ENCODE assay signal across 16 cellular contexts in genomic region chr2:205654878-205655601, GRCh38. TPM values are rescaled to one million over a fixed set of nuclear protein-coding genes. Genes with fewer than 3 reads are reported as not detected.
DNase-seq lines count a peak whose midpoint lies in the region; ATAC-seq and FAIRE-seq lines count a peak whose summit lies in the region.
"Had no signal": no experiment of that assay in that cellular context is flagged by ENCODE, and none has a peak within 500 bp of the region (broad histone marks: within the 10 kb centered on the region; RNA-seq: fewer than 3 reads in every experiment).

No MANE protein-coding gene starts in this region.

- peaks cover 10% of the 10 kb centered on the region for H3K4me1 Mint-ChIP-seq in activated CD4-positive, alpha-beta T cell treated with anti-CD3 and anti-CD28 coated beads, Interleukin-2, amount 10 ng/mL, durations not matched to agents 24 days and 14 days
- H3K4me1 Mint-ChIP-seq in activated CD4-positive, alpha-beta T cell treated with anti-CD3 and anti-CD28 coated beads for 36 hours, result peaks cover 5% of the 10 kb centered on the region
- peaks cover 24% of the 10 kb centered on the region for H3K4me1 Mint-ChIP-seq in activated T-helper 2 cell treated with anti-CD3 and anti-CD28 coated beads, Interferon-gamma antibody, Interleukin-2, Interleukin-4, amounts not matched to agents 10 μg/mL and 5 μg/mL and 100 μg/mL, durations not matched to agents 14 hours and 24 hours and 36 hours (ENCODE audit: low read depth)
- H3K4me1 Mint-ChIP-seq: activated CD8-positive, alpha-beta memory T cell treated with anti-CD3 and anti-CD28 coated beads, Interleukin-2, amount 10 ng/mL, durations not matched to agents 7 days and 5 days had no signal

- H3K4me3 Mint-ChIP-seq in activated CD4-positive, alpha-beta T cell treated with anti-CD3 and anti-CD28 coated beads, Interleukin-2, amount 10 ng/mL, durations not matched to agents 24 days and 14 days, result no peak overlapping the region
- no peak overlapping the region for H3K4me3 Mint-ChIP-seq in activated CD4-positive, alpha-beta T cell treated with anti-CD3 and anti-CD28 coated beads for 36 hours
- no peak overlapping the region for H3K4me3 Mint-ChIP-seq in activated T-helper 2 cell treated with anti-CD3 and anti-CD28 coated beads, Interferon-gamma antibody, Interleukin-2, Interleukin-4, amounts not matched to agents 10 μg/mL and 5 μg/mL and 100 μg/mL, durations not matched to agents 14 hours and 24 hours and 36 hours (ENCODE audit: low read depth)
- H3K4me3 Mint-ChIP-seq: activated CD8-positive, alpha-beta memory T cell treated with anti-CD3 and anti-CD28 coated beads, Interleukin-2, amount 10 ng/mL, durations not matched to agents 7 days and 5 days; H9 had no signal

- peak overlapping the region; percentile 1 for H3K27ac Mint-ChIP-seq in activated CD4-positive, alpha-beta T cell treated with anti-CD3 and anti-CD28 coated beads, Interleukin-2, amount 10 ng/mL, durations not matched to agents 24 days and 14 days
- H3K27ac Mint-ChIP-seq in activated CD4-positive, alpha-beta T cell treated with anti-CD3 and anti-CD28 coated beads for 36 hours, result no peak overlapping the region
- H3K27ac Mint-ChIP-seq in activated T-helper 2 cell treated with anti-CD3 and anti-CD28 coated beads, Interferon-gamma antibody, Interleukin-2, Interleukin-4, amounts not matched to agents 10 μg/mL and 5 μg/mL and 100 μg/mL, durations not matched to agents 14 hours and 24 hours and 36 hours, result peak overlapping the region; percentile 18
- H3K27ac Mint-ChIP-seq: activated CD8-positive, alpha-beta memory T cell treated with anti-CD3 and anti-CD28 coated beads, Interleukin-2, amount 10 ng/mL, durations not matched to agents 7 days and 5 days; H9 had no signal

- peaks cover 6% of the 10 kb centered on the region for H3K27me3 Mint-ChIP-seq in activated CD4-positive, alpha-beta T cell treated with anti-CD3 and anti-CD28 coated beads, Interleukin-2, amount 10 ng/mL, durations not matched to agents 24 days and 14 days
- peaks cover 2% of the 10 kb centered on the region for H3K27me3 Mint-ChIP-seq in activated CD4-positive, alpha-beta T cell treated with anti-CD3 and anti-CD28 coated beads for 36 hours
- H3K27me3 Mint-ChIP-seq in activated T-helper 2 cell treated with anti-CD3 and anti-CD28 coated beads, Interferon-gamma antibody, Interleukin-2, Interleukin-4, amounts not matched to agents 10 μg/mL and 5 μg/mL and 100 μg/mL, durations not matched to agents 14 hours and 24 hours and 36 hours (ENCODE audit: low read depth), result no peaks in the 10 kb centered on the region

- CTCF ChIA-PET in activated CD4-positive, alpha-beta T cell treated with anti-CD3 and anti-CD28 coated beads for 36 hours (lab: Charles Lee), result interaction anchor here (0.6 to 1.2 kb wide), 2 partner anchors 21 to 1248 kb away, joined by 3 read pairs; no protein-coding TSS in a partner anchor

- POLR2A ChIA-PET in activated CD4-positive, alpha-beta T cell treated with anti-CD3 and anti-CD28 coated beads for 36 hours (lab: Charles Lee), result no interaction called here

- DNase-seq in activated CD4-positive, alpha-beta T cell treated with anti-CD3 and anti-CD28 coated beads, Interleukin-2, amount 10 ng/mL, durations not matched to agents 24 days and 14 days, result no peak
- DNase-seq in activated CD4-positive, alpha-beta T cell treated with anti-CD3 and anti-CD28 coated beads for 36 hours, result no peak
- no peak for DNase-seq in activated T-helper 2 cell treated with anti-CD3 and anti-CD28 coated beads, Interferon-gamma antibody, Interleukin-2, Interleukin-4, amounts not matched to agents 10 μg/mL and 5 μg/mL and 100 μg/mL, durations not matched to agents 14 hours and 24 hours and 36 hours (ENCODE audit: low spot score)
- DNase-seq in fibroblast of the conjunctiva (ENCODE audit: low read depth) (peak; percentile 68), urothelium cell line (ENCODE audit: low spot score) (peak; percentile 53)
- DNase-seq: activated CD8-positive, alpha-beta memory T cell treated with anti-CD3 and anti-CD28 coated beads, Interleukin-2, amount 10 ng/mL, durations not matched to agents 7 days and 5 days; activated naive CD4-positive, alpha-beta T cell treated with anti-CD3 and anti-CD28 coated beads, Interleukin-2, amount 50 U/mL, for 16 hours; DMS53; H9; NCI-H1417; NCI-H748 treated with DMSO at 0.1 percent for 48 hours; SHP77 treated with DMSO at 0.1 percent for 48 hours had no signal

- FAIRE-seq in urothelium cell line (lab: Jason Lieb, UNC), result no peak
- FAIRE-seq: A549 had no signal

- H3K36me3 Mint-ChIP-seq in activated CD4-positive, alpha-beta T cell treated with anti-CD3 and anti-CD28 coated beads, Interleukin-2, amount 10 ng/mL, durations not matched to agents 24 days and 14 days (ENCODE audit: low read depth), result no peaks in the 10 kb centered on the region
- H3K36me3 Mint-ChIP-seq in activated CD4-positive, alpha-beta T cell treated with anti-CD3 and anti-CD28 coated beads for 36 hours (ENCODE audit: low read depth), result no peaks in the 10 kb centered on the region
- no peaks in the 10 kb centered on the region for H3K36me3 Mint-ChIP-seq in activated T-helper 2 cell treated with anti-CD3 and anti-CD28 coated beads, Interferon-gamma antibody, Interleukin-2, Interleukin-4, amounts not matched to agents 10 μg/mL and 5 μg/mL and 100 μg/mL, durations not matched to agents 14 hours and 24 hours and 36 hours (ENCODE audit: low read depth)
- H3K36me3 Mint-ChIP-seq: activated CD8-positive, alpha-beta memory T cell treated with anti-CD3 and anti-CD28 coated beads, Interleukin-2, amount 10 ng/mL, durations not matched to agents 7 days and 5 days had no signal

- peaks cover 6% of the 10 kb centered on the region for H3K9me3 Mint-ChIP-seq in activated CD4-positive, alpha-beta T cell treated with anti-CD3 and anti-CD28 coated beads, Interleukin-2, amount 10 ng/mL, durations not matched to agents 24 days and 14 days
- no peaks in the 10 kb centered on the region for H3K9me3 Mint-ChIP-seq in activated CD4-positive, alpha-beta T cell treated with anti-CD3 and anti-CD28 coated beads for 36 hours (ENCODE audit: low read depth)
- no peaks in the 10 kb centered on the region for H3K9me3 Mint-ChIP-seq in activated T-helper 2 cell treated with anti-CD3 and anti-CD28 coated beads, Interferon-gamma antibody, Interleukin-2, Interleukin-4, amounts not matched to agents 10 μg/mL and 5 μg/mL and 100 μg/mL, durations not matched to agents 14 hours and 24 hours and 36 hours
- H3K9me3 Mint-ChIP-seq: H9 had no signal

- intact Hi-C loops in activated CD4-positive, alpha-beta T cell treated with anti-CD3 and anti-CD28 coated beads, Interleukin-2, amount 10 ng/mL, durations not matched to agents 24 days and 14 days (cut with micrococcal nuclease), result no loop called here
- intact Hi-C loops in activated CD4-positive, alpha-beta T cell treated with anti-CD3 and anti-CD28 coated beads for 36 hours (cut with DNase I, micrococcal nuclease), result no loop called here
- intact Hi-C loops in activated T-helper 2 cell treated with anti-CD3 and anti-CD28 coated beads, Interferon-gamma antibody, Interleukin-2, Interleukin-4, amounts not matched to agents 10 μg/mL and 5 μg/mL and 100 μg/mL, durations not matched to agents 14 hours and 24 hours and 36 hours (cut with micrococcal nuclease), result no loop called here

- ATAC-seq in activated CD4-positive, alpha-beta T cell treated with anti-CD3 and anti-CD28 coated beads for 36 hours, result no peak
- ATAC-seq in GM19463 (IDR thresholded peaks at IDR 0.05; ENCODE audit: unreplicated experiment) (no peak), GM21390 (IDR thresholded peaks at IDR 0.05; ENCODE audit: unreplicated experiment) (no peak), HG03457 (IDR thresholded peaks at IDR 0.05; ENCODE audit: unreplicated experiment) (no peak)
- ATAC-seq: activated CD8-positive, alpha-beta memory T cell treated with anti-CD3 and anti-CD28 coated beads, Interleukin-2, amount 10 ng/mL, durations not matched to agents 7 days and 5 days had no signal

RNA-seq across cellular contexts. Expression of gene NRP2, which starts 27.3 kb away (rescaled TPM):
- 61.0 and 64.4 TPM in 2 replicates for total RNA-seq in activated CD4-positive, alpha-beta T cell treated with anti-CD3 and anti-CD28 coated beads, Interleukin-2, amount 10 ng/mL, durations not matched to agents 24 days and 14 days
- total RNA-seq in activated CD4-positive, alpha-beta T cell treated with anti-CD3 and anti-CD28 coated beads for 36 hours, result 1 to 10 TPM; 1.5 to 3.8 TPM
- total RNA-seq in activated T-helper 2 cell treated with anti-CD3 and anti-CD28 coated beads, Interferon-gamma antibody, Interleukin-2, Interleukin-4, amounts not matched to agents 10 μg/mL and 5 μg/mL and 100 μg/mL, durations not matched to agents 14 hours and 24 hours and 36 hours, result 59.9 and 61.7 TPM in 2 replicates

Comparison
In these comparisons a context has a peak if more than half of its experiments do, and no peak if none do; other contexts are left out.
1. RNA of gene NRP2, which starts 27.3 kb away (total RNA-seq): 61.0 to 64.4 TPM in activated CD4-positive, alpha-beta T cell treated with anti-CD3 and anti-CD28 coated beads, Interleukin-2, amount 10 ng/mL, durations not matched to agents 24 days and 14 days and 59.9 to 61.7 TPM in activated T-helper 2 cell treated with anti-CD3 and anti-CD28 coated beads, Interferon-gamma antibody, Interleukin-2, Interleukin-4, amounts not matched to agents 10 μg/mL and 5 μg/mL and 100 μg/mL, durations not matched to agents 14 hours and 24 hours and 36 hours; 1.5 to 3.8 TPM in activated CD4-positive, alpha-beta T cell treated with anti-CD3 and anti-CD28 coated beads for 36 hours; every median in the first group is over 10 times any median in the second.
2. DNase-seq: peak in fibroblast of the conjunctiva (single experiment) and urothelium cell line (single experiment); none in activated CD4-positive, alpha-beta T cell treated with anti-CD3 and anti-CD28 coated beads, Interleukin-2, amount 10 ng/mL, durations not matched to agents 24 days and 14 days (single experiment), activated CD4-positive, alpha-beta T cell treated with anti-CD3 and anti-CD28 coated beads for 36 hours (single experiment) and activated T-helper 2 cell treated with anti-CD3 and anti-CD28 coated beads, Interferon-gamma antibody, Interleukin-2, Interleukin-4, amounts not matched to agents 10 μg/mL and 5 μg/mL and 100 μg/mL, durations not matched to agents 14 hours and 24 hours and 36 hours (single experiment).